12 cellular contexts compared by ENCODE assay signal in the genomic region with DNA sequence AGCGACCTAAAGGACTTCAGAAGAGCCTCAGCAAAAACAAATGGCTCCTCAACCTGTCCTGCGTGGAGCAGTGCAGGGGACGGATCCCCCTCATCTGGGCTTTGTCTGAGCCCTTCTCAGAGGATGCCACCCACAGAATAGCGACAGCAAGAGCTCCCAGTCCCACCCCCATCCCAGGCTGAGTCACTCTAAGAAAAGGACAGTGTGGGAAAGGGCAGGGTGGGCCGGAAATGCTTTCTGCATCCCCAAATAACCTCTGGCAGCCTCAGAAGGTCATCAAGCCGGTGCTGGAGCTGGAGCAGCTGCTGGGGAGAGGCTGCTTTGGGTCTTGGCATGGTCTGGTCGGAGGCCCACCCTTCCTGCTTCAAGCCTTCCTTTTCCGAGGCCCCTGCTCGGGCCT. TPM values are rescaled to one million over a fixed set of nuclear protein-coding genes. Genes with fewer than 3 reads are reported as not detected.
A peak's percentile ranks its signal among the peaks of the same experiment; 100 is the strongest.
DNase-seq lines count a peak whose midpoint lies in the region; ATAC-seq and TF ChIP-seq lines count a peak whose summit lies in the region.
"Had no signal": no experiment of that assay in that cellular context is flagged by ENCODE, and none has a peak within 500 bp of the region (broad histone marks: within the 10 kb centered on the region; RNA-seq: fewer than 3 reads in every experiment).

No MANE protein-coding gene starts in this region.

- H3K9me3 Mint-ChIP-seq in activated T-helper 17 cell treated with anti-CD3 and anti-CD28 coated beads, Interleukin-2, amount 50 U/mL, for 72 hours: no peaks in the 10 kb centered on the region
- H3K9me3 Mint-ChIP-seq: naive thymus-derived CD8-positive, alpha-beta T cell had no signal

- intact Hi-C loops in cardiac septum (cut with DNase I) (no loop called here), prostate gland (cut with DNase I) (no loop called here)

- peak overlapping the region; percentile 37 for H3K27ac Mint-ChIP-seq in activated T-helper 17 cell treated with anti-CD3 and anti-CD28 coated beads, Interleukin-2, amount 50 U/mL, for 72 hours
- H3K27ac Mint-ChIP-seq: naive thymus-derived CD8-positive, alpha-beta T cell had no signal

- no peak for TF ChIP-seq CTCF in prostate gland (IDR thresholded peaks at IDR 0.05)

- H3K27me3 Mint-ChIP-seq in activated T-helper 17 cell treated with anti-CD3 and anti-CD28 coated beads, Interleukin-2, amount 50 U/mL, for 72 hours: no peaks in the 10 kb centered on the region
- H3K27me3 Mint-ChIP-seq: naive thymus-derived CD8-positive, alpha-beta T cell had no signal

- peaks cover 38% of the 10 kb centered on the region for H3K36me3 Mint-ChIP-seq in activated T-helper 17 cell treated with anti-CD3 and anti-CD28 coated beads, Interleukin-2, amount 50 U/mL, for 72 hours (ENCODE audit: low read depth)

- peak; percentile 90 for DNase-seq in AG08395 (ENCODE audit: low spot score)
- DNase-seq in cardiac septum (ENCODE audit: low spot score): peak; percentile 92
- DNase-seq in prostate gland (ENCODE audit: low spot score): no peak
- DNase-seq in T-helper 2 cell: no peak
- DNase-seq in Ammon's horn (ENCODE audit: low spot score): no peak
- DNase-seq: naive thymus-derived CD8-positive, alpha-beta T cell; NCI-H446 treated with DMSO at 0.1 percent for 48 hours had no signal

- no peak overlapping the region for H3K4me3 ChIP-seq in prostate gland
- H3K4me3 ChIP-seq: cardiac muscle cell had no signal

- ATAC-seq in activated T-helper 17 cell treated with anti-CD3 and anti-CD28 coated beads, Interleukin-2, amount 50 U/mL, for 72 hours (replicated peaks): no peak
- ATAC-seq in HG03139 (IDR thresholded peaks at IDR 0.05; ENCODE audit: unreplicated experiment) (no peak), GM21723 (IDR thresholded peaks at IDR 0.05; ENCODE audit: unreplicated experiment) (no peak)
- ATAC-seq: naive thymus-derived CD8-positive, alpha-beta T cell had no signal

- H3K4me3 Mint-ChIP-seq in activated T-helper 17 cell treated with anti-CD3 and anti-CD28 coated beads, Interleukin-2, amount 50 U/mL, for 72 hours: no peak overlapping the region
- H3K4me3 Mint-ChIP-seq: naive thymus-derived CD8-positive, alpha-beta T cell had no signal

- no peak for TF ChIP-seq POLR2A in prostate gland (IDR thresholded peaks at IDR 0.05)

- no peaks in the 10 kb centered on the region for H3K27me3 ChIP-seq in prostate gland (replicated peaks; ENCODE audit: insufficient read depth)
- H3K27me3 ChIP-seq: cardiac muscle cell had no signal

- H3K4me1 Mint-ChIP-seq in activated T-helper 17 cell treated with anti-CD3 and anti-CD28 coated beads, Interleukin-2, amount 50 U/mL, for 72 hours: peaks cover 4% of the 10 kb centered on the region

- H3K4me1 ChIP-seq in prostate gland (replicated peaks): peaks cover 5% of the 10 kb centered on the region

- no peaks in the 10 kb centered on the region for H3K9me3 ChIP-seq in prostate gland

- peak overlapping the region; percentile 23 to 62 for H3K27ac ChIP-seq in prostate gland
- H3K27ac ChIP-seq: cardiac muscle cell, KMS-11 had no signal

- WGBS in prostate gland: 64% methylated on average over 9 of the region's 9 CpGs

- peaks cover 0 to 19% of the 10 kb centered on the region in 2 donors for H3K36me3 ChIP-seq in prostate gland

RNA-seq across cellular contexts. Expression of gene SLC12A4, which starts 8.9 kb away (rescaled TPM):
- 10 to 100 TPM; 34.6 to 47.0 TPM for total RNA-seq in activated T-helper 17 cell treated with anti-CD3 and anti-CD28 coated beads, Interleukin-2, amount 50 U/mL, for 72 hours
- total RNA-seq in cardiac septum: 121 TPM
- 10 to 100 TPM; 32.6 to 89.1 TPM for total RNA-seq in prostate gland

RNA-seq across cellular contexts. Expression of gene LCAT, which starts 15.6 kb away (rescaled TPM):
- 10 to 100 TPM; 15.0 to 19.1 TPM for total RNA-seq in activated T-helper 17 cell treated with anti-CD3 and anti-CD28 coated beads, Interleukin-2, amount 50 U/mL, for 72 hours
- total RNA-seq in cardiac septum (29.8 TPM), prostate gland (10 to 100 TPM in 1 of 2 donors, 1 to 10 TPM in 1; 6.9 to 17.4 TPM)

RNA-seq across cellular contexts. Expression of gene DPEP3, which starts 20.8 kb away (rescaled TPM):
- total RNA-seq in activated T-helper 17 cell treated with anti-CD3 and anti-CD28 coated beads, Interleukin-2, amount 50 U/mL, for 72 hours: under 1 TPM in 1 of 2 donors, not detected in 1; 0.19 TPM
- not detected for total RNA-seq in cardiac septum
- total RNA-seq in prostate gland: 10 to 100 TPM in 1 of 2 donors, not detected in 1; 49.9 TPM
- total RNA-seq: cardiac muscle cell had no signal

RNA-seq across cellular contexts. Expression of gene PSMB10, which starts 22.9 kb away (rescaled TPM):
- total RNA-seq in activated T-helper 17 cell treated with anti-CD3 and anti-CD28 coated beads, Interleukin-2, amount 50 U/mL, for 72 hours: 100 to 1,000 TPM; 201 to 217 TPM
- total RNA-seq in cardiac septum (66.1 TPM), prostate gland (10 to 100 TPM; 29.9 to 42.5 TPM)

RNA-seq across cellular contexts. Expression of gene CTRL, which starts 27.9 kb away (rescaled TPM):
- total RNA-seq in activated T-helper 17 cell treated with anti-CD3 and anti-CD28 coated beads, Interleukin-2, amount 50 U/mL, for 72 hours: 1 to 10 TPM; 4.0 to 6.1 TPM
- total RNA-seq in cardiac septum (not detected), prostate gland (under 1 TPM in 1 of 2 donors, not detected in 1; 0.85 TPM)

Comparison
In these comparisons a context has a peak if more than half of its experiments do, and no peak if none do; other contexts are left out.
1. DNase-seq: peak in AG08395 (single experiment) and cardiac septum (single experiment); none in prostate gland (single experiment), T-helper 2 cell (0 of 5) and Ammon's horn (single experiment).